9 cellular contexts compared by ENCODE assay signal in the genomic region with DNA sequence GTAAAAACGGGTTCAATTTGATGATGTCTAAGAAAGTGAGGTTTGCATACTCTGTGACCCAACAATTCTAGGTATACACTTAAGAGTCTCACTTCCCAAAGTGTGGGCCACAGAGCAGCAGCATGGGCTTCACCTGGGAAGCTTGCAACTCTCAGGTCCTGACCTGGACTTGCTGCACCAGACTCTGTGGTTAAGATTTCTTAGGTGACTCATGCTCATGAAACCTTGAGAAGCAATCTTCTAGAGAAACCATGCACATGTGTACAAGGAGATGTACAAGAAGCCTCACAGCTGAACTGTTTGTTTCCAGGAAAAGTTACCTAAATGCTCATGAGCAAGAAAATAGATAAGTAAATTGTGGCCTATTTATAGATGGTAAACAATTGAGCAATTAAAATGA. TPM values are rescaled to one million over a fixed set of nuclear protein-coding genes. Genes with fewer than 3 reads are reported as not detected.
DNase-seq lines count a peak whose midpoint lies in the region; ATAC-seq, FAIRE-seq and TF ChIP-seq lines count a peak whose summit lies in the region.
"Had no signal": no experiment of that assay in that cellular context is flagged by ENCODE, and none has a peak within 500 bp of the region (broad histone marks: within the 10 kb centered on the region; RNA-seq: fewer than 3 reads in every experiment).

No MANE protein-coding gene starts in this region.

- H3K4me3 ChIP-seq in bronchial epithelial cell (ENCODE audit: low read depth, low read length): no peak overlapping the region
- H3K4me3 ChIP-seq in gastroesophageal sphincter: no peak overlapping the region

- H3K27me3 Mint-ChIP-seq in chondrocyte (ENCODE audit: low read depth): no peaks in the 10 kb centered on the region
- H3K27me3 Mint-ChIP-seq: IgD-negative memory B cell had no signal

- H3K27ac Mint-ChIP-seq in chondrocyte (ENCODE audit: unreplicated experiment): no peak overlapping the region
- H3K27ac Mint-ChIP-seq: IgD-negative memory B cell had no signal

- DNase-seq in GM03348 (ENCODE audit: low spot score): peak; percentile 23
- peak; percentile 70 for DNase-seq in bronchial epithelial cell (ENCODE audit: low read depth)
- no peak for DNase-seq in NCI-H2107 (lab: John Stamatoyannopoulos, UW)
- DNase-seq in DMS53 (lab: John Stamatoyannopoulos, UW): no peak
- no peak for DNase-seq in chondrocyte (ENCODE audit: low spot score)

- H3K36me3 ChIP-seq in bronchial epithelial cell (ENCODE audit: control insufficient read depth, insufficient read depth, low read length) (no peaks in the 10 kb centered on the region), gastroesophageal sphincter (peaks cover 0 to 17% of the 10 kb centered on the region in 2 donors)

- no peak for TF ChIP-seq EP300 in gastroesophageal sphincter (IDR thresholded peaks at IDR 0.05)

- 89 to 100% methylated on average over 1 of the region's 1 CpG for WGBS in gastroesophageal sphincter (ENCODE audit: low coverage in 1 of 2), 2 donors

- ATAC-seq in GM19452 (IDR thresholded peaks at IDR 0.05; ENCODE audit: unreplicated experiment) (peak; percentile 93), HG03354 (IDR thresholded peaks at IDR 0.05; ENCODE audit: poor library complexity, severe bottlenecking, unreplicated experiment) (peak; percentile 89), gastroesophageal sphincter (no peak)

- FAIRE-seq in bronchial epithelial cell (lab: Jason Lieb, UNC): no peak

- H3K27me3 ChIP-seq in bronchial epithelial cell (ENCODE audit: control insufficient read depth, insufficient read depth, low read length) (no peaks in the 10 kb centered on the region), gastroesophageal sphincter (no peaks in the 10 kb centered on the region)

- no peak overlapping the region for H3K4me3 Mint-ChIP-seq in chondrocyte (ENCODE audit: unreplicated experiment)
- H3K4me3 Mint-ChIP-seq: IgD-negative memory B cell had no signal

- no peak overlapping the region for H3K27ac ChIP-seq in gastroesophageal sphincter

- TF ChIP-seq CTCF in bronchial epithelial cell (IDR thresholded peaks at IDR 0.05; ENCODE audit: insufficient read depth, low read length, severe bottlenecking) (no peak), gastroesophageal sphincter (IDR thresholded peaks at IDR 0.05) (no peak), chondrocyte (IDR thresholded peaks at IDR 0.05) (no peak)

- no peaks in the 10 kb centered on the region for H3K4me1 ChIP-seq in gastroesophageal sphincter

- TF ChIP-seq POLR2A in gastroesophageal sphincter (IDR thresholded peaks at IDR 0.05): no peak

- peaks cover 8% of the 10 kb centered on the region for H3K36me3 Mint-ChIP-seq in chondrocyte (ENCODE audit: low read depth)

- no peaks in the 10 kb centered on the region for H3K9me3 ChIP-seq in gastroesophageal sphincter

- H3K4me1 Mint-ChIP-seq in chondrocyte (ENCODE audit: low read depth): no peaks in the 10 kb centered on the region

- no peaks in the 10 kb centered on the region for H3K9me3 Mint-ChIP-seq in chondrocyte (ENCODE audit: low read depth)
- H3K9me3 Mint-ChIP-seq: IgD-negative memory B cell had no signal

RNA-seq across cellular contexts. Expression of a gene that starts 30.0 kb away (rescaled TPM):
- total RNA-seq in bronchial epithelial cell (42.4 and 54.4 TPM in 2 replicates), gastroesophageal sphincter (10 to 100 TPM; 46.8 to 99.8 (median 70.3) TPM), chondrocyte (37.3 to 45.4 TPM (median 39.3 TPM) in 3 replicates)

RNA-seq across cellular contexts. Expression of a gene that starts 43.8 kb away (rescaled TPM):
- total RNA-seq in bronchial epithelial cell: 17.4 and 29.0 TPM in 2 replicates
- total RNA-seq in gastroesophageal sphincter: 10 to 100 TPM; 22.4 to 34.7 (median 28.9) TPM
- 14.7 to 24.1 TPM (median 15.7 TPM) in 3 replicates for total RNA-seq in chondrocyte

RNA-seq across cellular contexts. Expression of a gene that starts 44.0 kb away (rescaled TPM):
- total RNA-seq in bronchial epithelial cell: 14.2 and 15.8 TPM in 2 replicates
- total RNA-seq in gastroesophageal sphincter: 10 to 100 TPM; 22.8 to 66.9 (median 30.2) TPM
- 20.3 to 24.7 TPM (median 20.5 TPM) in 3 replicates for total RNA-seq in chondrocyte

Comparison
In these comparisons a context has a peak if more than half of its experiments do, and no peak if none do; other contexts are left out.
1. DNase-seq: peak in GM03348 (single experiment) and bronchial epithelial cell (single experiment); none in NCI-H2107 (single experiment), DMS53 (single experiment) and chondrocyte (single experiment).